Comparison of ENCODE assay signal across 8 cellular contexts in the genomic region with DNA sequence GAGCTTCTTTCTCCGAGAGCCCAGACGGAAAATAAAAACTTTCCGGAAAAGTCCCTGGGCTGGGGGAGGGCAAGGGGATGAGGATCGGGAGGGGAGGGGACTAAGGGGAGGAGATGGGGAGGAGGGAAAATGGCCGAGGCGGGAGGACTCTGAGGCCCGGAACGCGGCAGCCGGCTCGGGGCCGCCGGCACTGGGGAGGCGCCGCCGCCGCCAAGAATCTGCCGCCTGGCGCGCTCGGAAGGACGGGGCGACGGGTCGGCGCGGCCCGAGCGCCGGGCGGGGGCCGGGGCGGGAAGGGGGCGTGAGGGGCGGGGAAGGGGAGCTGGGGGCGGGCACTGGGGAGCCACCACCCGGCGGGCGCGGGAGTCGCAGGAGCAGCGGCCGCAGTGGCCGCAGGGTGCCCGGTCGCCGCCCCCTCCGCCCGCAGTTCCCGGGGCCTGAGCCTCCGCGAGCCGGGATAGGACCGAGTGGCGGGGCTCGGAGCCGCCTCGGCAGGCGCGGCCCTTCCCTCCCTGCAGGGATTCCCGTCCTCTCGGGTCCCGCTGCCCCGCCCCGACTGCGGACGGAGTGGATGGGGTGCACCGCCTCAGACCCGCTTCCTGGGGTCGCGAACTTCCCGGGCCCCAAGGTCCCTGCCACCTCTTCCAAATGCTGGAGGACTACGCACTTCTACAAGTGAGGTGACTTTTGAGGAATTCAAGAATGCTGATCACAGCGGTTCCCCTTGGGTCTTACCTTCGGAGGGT. TPM values are rescaled to one million over a fixed set of nuclear protein-coding genes. Genes with fewer than 3 reads are reported as not detected.
DNase-seq lines count a peak whose midpoint lies in the region; ATAC-seq and TF ChIP-seq lines count a peak whose summit lies in the region.

PRKD1 (minus strand) TSS at position 252 of the 746 bp plus-strand sequence.

- TF ChIP-seq RAD21 in Ishikawa (IDR thresholded peaks at IDR 0.05; ENCODE audit: low read depth) = no peak

- H3F3A ChIP-seq in neural progenitor cell (ENCODE audit: low read depth) = peaks cover 26% of the 10 kb centered on the region

- DNase-seq in Caki2 (ENCODE audit: low read depth) = peak; percentile 63
- no peak for DNase-seq in activated T-helper 2 cell treated with anti-CD3 and anti-CD28 coated beads, Interferon-gamma antibody, Interleukin-2, Interleukin-4, amounts not matched to agents 10 μg/mL and 5 μg/mL and 100 μg/mL, durations not matched to agents 14 hours and 24 hours and 36 hours (ENCODE audit: low spot score)
- peak; percentile 69 for DNase-seq in glutamatergic neuron
- DNase-seq in neural progenitor cell (ENCODE audit: low spot score) = peak; percentile 87
- no peak for DNase-seq in MV-4-11 (lab: John Stamatoyannopoulos, UW)
- no peak for DNase-seq in cortex of kidney (lab: John Stamatoyannopoulos, UW)

- H3K9me3 Mint-ChIP-seq in activated T-helper 2 cell treated with anti-CD3 and anti-CD28 coated beads, Interferon-gamma antibody, Interleukin-2, Interleukin-4, amounts not matched to agents 10 μg/mL and 5 μg/mL and 100 μg/mL, durations not matched to agents 14 hours and 24 hours and 36 hours = no peaks in the 10 kb centered on the region
- H3K9me3 Mint-ChIP-seq in glutamatergic neuron (ENCODE audit: unreplicated experiment) = peaks cover 2% of the 10 kb centered on the region
- no peaks in the 10 kb centered on the region for H3K9me3 Mint-ChIP-seq in neural progenitor cell

- no peak within 1 kb of the TSS for H3K27ac Mint-ChIP-seq in activated T-helper 2 cell treated with anti-CD3 and anti-CD28 coated beads, Interferon-gamma antibody, Interleukin-2, Interleukin-4, amounts not matched to agents 10 μg/mL and 5 μg/mL and 100 μg/mL, durations not matched to agents 14 hours and 24 hours and 36 hours
- H3K27ac Mint-ChIP-seq in glutamatergic neuron (ENCODE audit: unreplicated experiment) = peak within 1 kb of the TSS; percentile 10
- peak within 1 kb of the TSS; percentile 43 for H3K27ac Mint-ChIP-seq in neural progenitor cell

- H3K79me2 ChIP-seq in neural progenitor cell (ENCODE audit: low read depth) = peaks cover 8% of the 10 kb centered on the region

- peaks cover 52% of the 10 kb centered on the region for H3K27me3 ChIP-seq in neural progenitor cell

- peak within 1 kb of the TSS; percentile 61 for H3K4me3 Mint-ChIP-seq in activated T-helper 2 cell treated with anti-CD3 and anti-CD28 coated beads, Interferon-gamma antibody, Interleukin-2, Interleukin-4, amounts not matched to agents 10 μg/mL and 5 μg/mL and 100 μg/mL, durations not matched to agents 14 hours and 24 hours and 36 hours (ENCODE audit: low read depth)
- H3K4me3 Mint-ChIP-seq in glutamatergic neuron (ENCODE audit: unreplicated experiment) = peak within 1 kb of the TSS; percentile 97
- peak within 1 kb of the TSS; percentile 95 for H3K4me3 Mint-ChIP-seq in neural progenitor cell

- no peaks in the 10 kb centered on the region for H3K9me3 ChIP-seq in neural progenitor cell (ENCODE audit: low read depth)

- no peak for TF ChIP-seq EP300 in Ishikawa (IDR thresholded peaks at IDR 0.05; ENCODE audit: borderline replicate concordance)

- peaks cover 3% of the 10 kb centered on the region for H3K36me3 Mint-ChIP-seq in activated T-helper 2 cell treated with anti-CD3 and anti-CD28 coated beads, Interferon-gamma antibody, Interleukin-2, Interleukin-4, amounts not matched to agents 10 μg/mL and 5 μg/mL and 100 μg/mL, durations not matched to agents 14 hours and 24 hours and 36 hours (ENCODE audit: low read depth)
- H3K36me3 Mint-ChIP-seq in glutamatergic neuron (ENCODE audit: unreplicated experiment) (no peaks in the 10 kb centered on the region), neural progenitor cell (no peaks in the 10 kb centered on the region)

- H3K4me3 ChIP-seq in neural progenitor cell = peak within 1 kb of the TSS; percentile 97

- H3K27me3 Mint-ChIP-seq in activated T-helper 2 cell treated with anti-CD3 and anti-CD28 coated beads, Interferon-gamma antibody, Interleukin-2, Interleukin-4, amounts not matched to agents 10 μg/mL and 5 μg/mL and 100 μg/mL, durations not matched to agents 14 hours and 24 hours and 36 hours (ENCODE audit: low read depth) = peaks cover 24% of the 10 kb centered on the region
- H3K27me3 Mint-ChIP-seq in glutamatergic neuron (ENCODE audit: unreplicated experiment) (peaks cover 6% of the 10 kb centered on the region), neural progenitor cell (ENCODE audit: insufficient read depth, low read depth) (peaks cover 3% of the 10 kb centered on the region)

- H3K4me2 ChIP-seq in neural progenitor cell = peak within 1 kb of the TSS; percentile 96

- in situ Hi-C loops in Caki2 (cut with HindIII; ENCODE audit: low pct_unique_long_range_greater_than_20kb, low sequenced_read_pairs) = no loop called here

- peaks cover 22% of the 10 kb centered on the region for H3K4me1 ChIP-seq in neural progenitor cell

- H3K36me3 ChIP-seq in neural progenitor cell = no peaks in the 10 kb centered on the region

- H3K4me1 Mint-ChIP-seq in activated T-helper 2 cell treated with anti-CD3 and anti-CD28 coated beads, Interferon-gamma antibody, Interleukin-2, Interleukin-4, amounts not matched to agents 10 μg/mL and 5 μg/mL and 100 μg/mL, durations not matched to agents 14 hours and 24 hours and 36 hours (ENCODE audit: low read depth) = no peaks in the 10 kb centered on the region
- H3K4me1 Mint-ChIP-seq in glutamatergic neuron (ENCODE audit: low read depth, unreplicated experiment) (peaks cover 6% of the 10 kb centered on the region), neural progenitor cell (peaks cover 22% of the 10 kb centered on the region)

- H2AFZ ChIP-seq in neural progenitor cell (replicated peaks) = peak within 1 kb of the TSS; percentile 98

- intact Hi-C loops in activated T-helper 2 cell treated with anti-CD3 and anti-CD28 coated beads, Interferon-gamma antibody, Interleukin-2, Interleukin-4, amounts not matched to agents 10 μg/mL and 5 μg/mL and 100 μg/mL, durations not matched to agents 14 hours and 24 hours and 36 hours (cut with micrococcal nuclease) = no loop called here

- peak within 1 kb of the TSS; percentile 47 for H3K9ac ChIP-seq in neural progenitor cell

- TF ChIP-seq CTCF in glutamatergic neuron (IDR thresholded peaks at IDR 0.05; ENCODE audit: partially characterized antibody, unreplicated experiment) (no peak), neural progenitor cell (IDR thresholded peaks at IDR 0.05) (peak; percentile 12)

- H3K27ac ChIP-seq in neural progenitor cell = no peak within 1 kb of the TSS

- H4K20me1 ChIP-seq in neural progenitor cell (ENCODE audit: low read depth) = peaks cover 18% of the 10 kb centered on the region

- peak; percentile 27 for ATAC-seq in GM19467 (IDR thresholded peaks at IDR 0.05; ENCODE audit: unreplicated experiment)

TF ChIP-seq in Ishikawa, 13 proteins besides CTCF, POLR2A, EP300 and RAD21:
- TF ChIP-seq MAX (IDR thresholded peaks at IDR 0.05) (no peak), ZBTB7A (IDR thresholded peaks at IDR 0.05; ENCODE audit: low read depth) (peak; percentile 20; the same call in 1 of the 2 replicates)
TF ChIP-seq in Ishikawa: peak in this region for 1.

RNA-seq across cellular contexts. Expression of gene PRKD1, which starts in this region (rescaled TPM):
- 5.1 and 10.3 TPM in 2 replicates for total RNA-seq in Caki2 (2014; rRNA removed; shearing (Covaris generic); ENCODE audit: low replicate concordance)
- total RNA-seq in activated T-helper 2 cell treated with anti-CD3 and anti-CD28 coated beads, Interferon-gamma antibody, Interleukin-2, Interleukin-4, amounts not matched to agents 10 μg/mL and 5 μg/mL and 100 μg/mL, durations not matched to agents 14 hours and 24 hours and 36 hours = not detected in 2 replicates
- total RNA-seq in glutamatergic neuron (ENCODE audit: unreplicated experiment) = 0.54 TPM
- total RNA-seq in neural progenitor cell (ENCODE audit: low replicate concordance) = 8.1 and 8.7 TPM in 2 replicates

Comparison
In these comparisons a context has a peak if more than half of its experiments do, and no peak if none do; other contexts are left out.
1. Peak in DNase-seq in glutamatergic neuron; RNA of the gene not detected or under 1 TPM.
2. DNase-seq: peak in Caki2 (single experiment) and neural progenitor cell (single experiment); none in activated T-helper 2 cell treated with anti-CD3 and anti-CD28 coated beads, Interferon-gamma antibody, Interleukin-2, Interleukin-4, amounts not matched to agents 10 μg/mL and 5 μg/mL and 100 μg/mL, durations not matched to agents 14 hours and 24 hours and 36 hours (single experiment), MV-4-11 (single experiment) and cortex of kidney (single experiment).
3. Peak in every context shown above with its lines, with median percentiles within 50 percentile points of each other: H3K4me3 Mint-ChIP-seq.